Comparison of ENCODE assay signal across 24 cellular contexts in genomic region chr7:133433165-133433812, GRCh38.
"Had no signal": no experiment of that assay in that cellular context is flagged by ENCODE, and none has a peak within 500 bp of the region (broad histone marks: within the 10 kb centered on the region; RNA-seq: fewer than 3 reads in every experiment).

No MANE protein-coding gene starts in this region.

- H3K27me3 Mint-ChIP-seq: naive thymus-derived CD4-positive, alpha-beta T cell had no signal

- H3K4me3 ChIP-seq: heart right ventricle, left lung, prostate gland, right atrium auricular region, sigmoid colon, stomach, thyroid gland had no signal

- DNase-seq: dorsolateral prefrontal cortex; effector CD4-positive, alpha-beta T cell; glutamatergic neuron; heart right ventricle; hippocampal formation; left cardiac atrium; left lung; mesenchymal stem cell; midbrain; naive thymus-derived CD4-positive, alpha-beta T cell; nucleus accumbens; sigmoid colon; stimulated activated CD4-positive, alpha-beta T cell treated with anti-CD3 and anti-CD28 coated beads, Interleukin-2, amount 100 ng/mL, for 24 hours; stimulated activated CD4-positive, alpha-beta T cell treated with anti-CD3 and anti-CD28 coated beads, Interleukin-4, amount 100 ng/mL, for 24 hours; stimulated activated naive CD4-positive, alpha-beta T cell treated with Interleukin-2 at 50 U/mL for 16 hours; stomach; thyroid gland; trophoblast cell had no signal

- H3K36me3 Mint-ChIP-seq: stimulated activated effector memory CD8-positive, alpha-beta T cell treated with anti-CD3 and anti-CD28 coated beads, Interleukin-12 subunit alpha, Interleukin-12 subunit beta, amount 100 ng/mL, for 72 hours had no signal

- H3K4me1 Mint-ChIP-seq: stimulated activated effector memory CD8-positive, alpha-beta T cell treated with anti-CD3 and anti-CD28 coated beads, Interleukin-12 subunit alpha, Interleukin-12 subunit beta, amount 100 ng/mL, for 72 hours had no signal

- H3K27ac ChIP-seq: epithelial cell of prostate, heart right ventricle, left lung, prostate gland, right atrium auricular region, sigmoid colon, stomach, thyroid gland had no signal

- ATAC-seq: esophagus mucosa; left cardiac atrium; left lung; stimulated activated effector memory CD8-positive, alpha-beta T cell treated with anti-CD3 and anti-CD28 coated beads, Interleukin-12 subunit alpha, Interleukin-12 subunit beta, amount 100 ng/mL, for 72 hours had no signal

- H3K27ac Mint-ChIP-seq: nephron; stimulated activated effector memory CD8-positive, alpha-beta T cell treated with anti-CD3 and anti-CD28 coated beads, Interleukin-12 subunit alpha, Interleukin-12 subunit beta, amount 100 ng/mL, for 72 hours had no signal

- H3K4me1 ChIP-seq: prostate gland had no signal

- H3K9me3 ChIP-seq: left lung, prostate gland, right atrium auricular region, sigmoid colon, stomach, thyroid gland had no signal

- H3K4me3 Mint-ChIP-seq: naive thymus-derived CD4-positive, alpha-beta T cell; nephron; stimulated activated effector memory CD8-positive, alpha-beta T cell treated with anti-CD3 and anti-CD28 coated beads, Interleukin-12 subunit alpha, Interleukin-12 subunit beta, amount 100 ng/mL, for 72 hours had no signal

- H3K9me3 Mint-ChIP-seq: naive thymus-derived CD4-positive, alpha-beta T cell; nephron; stimulated activated effector memory CD8-positive, alpha-beta T cell treated with anti-CD3 and anti-CD28 coated beads, Interleukin-12 subunit alpha, Interleukin-12 subunit beta, amount 100 ng/mL, for 72 hours had no signal

- H3K36me3 ChIP-seq: heart right ventricle, left lung, prostate gland, right atrium auricular region, sigmoid colon, stomach, thyroid gland had no signal
